Comparison of ENCODE assay signal across 1 cellular context in the genomic region with DNA sequence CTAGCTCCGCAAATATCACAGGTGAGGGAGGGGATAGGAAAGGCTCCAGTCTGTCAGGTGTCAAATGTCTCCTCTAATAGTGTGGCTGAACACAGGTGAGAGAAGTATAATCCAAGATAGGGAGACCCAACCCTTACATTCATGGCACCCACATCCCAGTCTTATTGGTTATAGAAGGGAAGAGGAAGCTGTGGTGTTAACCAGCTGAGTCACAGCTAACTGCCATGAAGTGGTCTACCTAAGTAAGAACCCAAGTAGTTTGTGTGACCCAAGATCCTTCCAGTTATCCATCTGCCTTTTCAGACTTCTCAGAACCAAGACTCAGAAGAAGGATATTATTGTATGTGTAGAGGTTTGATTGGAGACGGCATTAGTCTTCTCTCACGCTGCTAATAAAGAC.
TF ChIP-seq lines count a peak whose summit lies in the region.

No MANE protein-coding gene starts in this region.

TF ChIP-seq in SK-N-SH, 30 proteins besides CTCF, POLR2A, EP300 and RAD21 (continued from another document):
- TF ChIP-seq FOXM1 (IDR thresholded peaks at IDR 0.05; ENCODE audit: low read depth) (no peak), TCF12 (IDR thresholded peaks at IDR 0.05) (no peak), YY1 (IDR thresholded peaks at IDR 0.05; ENCODE audit: low read depth) (no peak), MXI1 (IDR thresholded peaks at IDR 0.05; ENCODE audit: low read depth, low read length) (no peak), RFX5 (IDR thresholded peaks at IDR 0.05; ENCODE audit: low read length) (no peak), SMC3 (IDR thresholded peaks at IDR 0.05; ENCODE audit: low read depth, low read length) (no peak), NFIC (IDR thresholded peaks at IDR 0.05; ENCODE audit: borderline replicate concordance) (no peak), GABPA (IDR thresholded peaks at IDR 0.05; ENCODE audit: low read depth) (no peak)
- TF ChIP-seq, protein P1, sequence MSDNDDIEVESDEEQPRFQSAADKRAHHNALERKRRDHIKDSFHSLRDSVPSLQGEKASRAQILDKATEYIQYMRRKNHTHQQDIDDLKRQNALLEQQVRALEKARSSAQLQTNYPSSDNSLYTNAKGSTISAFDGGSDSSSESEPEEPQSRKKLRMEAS (IDR thresholded peaks at IDR 0.05; ENCODE audit: low read depth): no peak
- TF ChIP-seq, protein P2, sequence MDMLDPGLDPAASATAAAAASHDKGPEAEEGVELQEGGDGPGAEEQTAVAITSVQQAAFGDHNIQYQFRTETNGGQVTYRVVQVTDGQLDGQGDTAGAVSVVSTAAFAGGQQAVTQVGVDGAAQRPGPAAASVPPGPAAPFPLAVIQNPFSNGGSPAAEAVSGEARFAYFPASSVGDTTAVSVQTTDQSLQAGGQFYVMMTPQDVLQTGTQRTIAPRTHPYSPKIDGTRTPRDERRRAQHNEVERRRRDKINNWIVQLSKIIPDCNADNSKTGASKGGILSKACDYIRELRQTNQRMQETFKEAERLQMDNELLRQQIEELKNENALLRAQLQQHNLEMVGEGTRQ (IDR thresholded peaks at IDR 0.05; ENCODE audit: borderline replicate concordance, low read depth, low read length): no peak
- TF ChIP-seq, protein P3, sequence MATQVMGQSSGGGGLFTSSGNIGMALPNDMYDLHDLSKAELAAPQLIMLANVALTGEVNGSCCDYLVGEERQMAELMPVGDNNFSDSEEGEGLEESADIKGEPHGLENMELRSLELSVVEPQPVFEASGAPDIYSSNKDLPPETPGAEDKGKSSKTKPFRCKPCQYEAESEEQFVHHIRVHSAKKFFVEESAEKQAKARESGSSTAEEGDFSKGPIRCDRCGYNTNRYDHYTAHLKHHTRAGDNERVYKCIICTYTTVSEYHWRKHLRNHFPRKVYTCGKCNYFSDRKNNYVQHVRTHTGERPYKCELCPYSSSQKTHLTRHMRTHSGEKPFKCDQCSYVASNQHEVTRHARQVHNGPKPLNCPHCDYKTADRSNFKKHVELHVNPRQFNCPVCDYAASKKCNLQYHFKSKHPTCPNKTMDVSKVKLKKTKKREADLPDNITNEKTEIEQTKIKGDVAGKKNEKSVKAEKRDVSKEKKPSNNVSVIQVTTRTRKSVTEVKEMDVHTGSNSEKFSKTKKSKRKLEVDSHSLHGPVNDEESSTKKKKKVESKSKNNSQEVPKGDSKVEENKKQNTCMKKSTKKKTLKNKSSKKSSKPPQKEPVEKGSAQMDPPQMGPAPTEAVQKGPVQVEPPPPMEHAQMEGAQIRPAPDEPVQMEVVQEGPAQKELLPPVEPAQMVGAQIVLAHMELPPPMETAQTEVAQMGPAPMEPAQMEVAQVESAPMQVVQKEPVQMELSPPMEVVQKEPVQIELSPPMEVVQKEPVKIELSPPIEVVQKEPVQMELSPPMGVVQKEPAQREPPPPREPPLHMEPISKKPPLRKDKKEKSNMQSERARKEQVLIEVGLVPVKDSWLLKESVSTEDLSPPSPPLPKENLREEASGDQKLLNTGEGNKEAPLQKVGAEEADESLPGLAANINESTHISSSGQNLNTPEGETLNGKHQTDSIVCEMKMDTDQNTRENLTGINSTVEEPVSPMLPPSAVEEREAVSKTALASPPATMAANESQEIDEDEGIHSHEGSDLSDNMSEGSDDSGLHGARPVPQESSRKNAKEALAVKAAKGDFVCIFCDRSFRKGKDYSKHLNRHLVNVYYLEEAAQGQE (IDR thresholded peaks at IDR 0.05; ENCODE audit: low read depth, low read length): no peak
